12 cellular contexts compared by ENCODE assay signal in genomic region chr10:75611081-75611971, GRCh38.
DNase-seq lines count a peak whose midpoint lies in the region; ATAC-seq and TF ChIP-seq lines count a peak whose summit lies in the region.
"Had no signal": no experiment of that assay in that cellular context is flagged by ENCODE, and none has a peak within 500 bp of the region (broad histone marks: within the 10 kb centered on the region; RNA-seq: fewer than 3 reads in every experiment).

No MANE protein-coding gene starts in this region.

- H3K4me1 ChIP-seq in Peyer's patch: peaks cover 0 to 29% (median 0%) of the 10 kb centered on the region in 4 donors

- DNase-seq in Peyer's patch (peak in 2 of 3 donors; percentile 53 to 66), nephron progenitor cell (no peak), mesenteric fat pad (ENCODE audit: low spot score) (no peak), MG63 (no peak), iPS-NIHi7 (ENCODE audit: extremely low spot score) (no peak)
- DNase-seq in activated T-cell treated with anti-CD3 and anti-CD28 coated beads, Interleukin-2, amount 50 U/mL, for 72 hours: no peak
- DNase-seq: DND-41, NCI-H226, T1000 had no signal

- no peaks in the 10 kb centered on the region for H3K36me3 ChIP-seq in Peyer's patch
- H3K36me3 ChIP-seq in MG63: no peaks in the 10 kb centered on the region

- peak overlapping the region in 2 of 4 donors; percentile 36 to 50 for H3K27ac ChIP-seq in Peyer's patch

- peaks cover 85% of the 10 kb centered on the region for H3K4me1 Mint-ChIP-seq in nephron progenitor cell
- no peaks in the 10 kb centered on the region for H3K4me1 Mint-ChIP-seq in activated T-cell treated with anti-CD3 and anti-CD28 coated beads, Interleukin-2, amount 50 U/mL, for 72 hours (ENCODE audit: low read depth)

- H3K36me3 Mint-ChIP-seq in nephron progenitor cell (ENCODE audit: low read depth): no peaks in the 10 kb centered on the region
- H3K36me3 Mint-ChIP-seq in activated T-cell treated with anti-CD3 and anti-CD28 coated beads, Interleukin-2, amount 50 U/mL, for 72 hours (ENCODE audit: insufficient read depth in 2 of 2): no peaks in the 10 kb centered on the region

- ATAC-seq in GM18868 (IDR thresholded peaks at IDR 0.05; ENCODE audit: unreplicated experiment): peak; percentile 33
- peak; percentile 30 for ATAC-seq in HG02852 (IDR thresholded peaks at IDR 0.05; ENCODE audit: unreplicated experiment)
- no peak for ATAC-seq in activated T-cell treated with anti-CD3 and anti-CD28 coated beads, Interleukin-2, amount 50 U/mL, for 72 hours (replicated peaks in 1 of 2)
- ATAC-seq: esophagus mucosa had no signal

- H3K27me3 Mint-ChIP-seq in nephron progenitor cell (ENCODE audit: low read depth, poor library complexity): no peaks in the 10 kb centered on the region
- peaks cover 19% of the 10 kb centered on the region for H3K27me3 Mint-ChIP-seq in activated T-cell treated with anti-CD3 and anti-CD28 coated beads, Interleukin-2, amount 50 U/mL, for 72 hours (ENCODE audit: low read depth)

- no peak for TF ChIP-seq POLR2A in Peyer's patch (IDR thresholded peaks at IDR 0.05)

- no peak overlapping the region for H3K4me3 Mint-ChIP-seq in nephron progenitor cell
- no peak overlapping the region for H3K4me3 Mint-ChIP-seq in activated T-cell treated with anti-CD3 and anti-CD28 coated beads, Interleukin-2, amount 50 U/mL, for 72 hours

- H3K4me3 ChIP-seq in Peyer's patch (peak overlapping the region in 1 of 4 donors; percentile 13), MG63 (no peak overlapping the region)

- H3K9me3 Mint-ChIP-seq in nephron progenitor cell: no peaks in the 10 kb centered on the region
- H3K9me3 Mint-ChIP-seq in activated T-cell treated with anti-CD3 and anti-CD28 coated beads, Interleukin-2, amount 50 U/mL, for 72 hours: no peaks in the 10 kb centered on the region

- TF ChIP-seq CTCF in Peyer's patch (IDR thresholded peaks at IDR 0.05) (no peak), nephron progenitor cell (IDR thresholded peaks at IDR 0.05) (no peak)

- no peaks in the 10 kb centered on the region for H3K9me3 ChIP-seq in Peyer's patch
- no peaks in the 10 kb centered on the region for H3K9me3 ChIP-seq in MG63

- H3K27me3 ChIP-seq in Peyer's patch (no peaks in the 10 kb centered on the region), MG63 (no peaks in the 10 kb centered on the region)

- peak overlapping the region; percentile 97 for H3K27ac Mint-ChIP-seq in nephron progenitor cell
- no peak overlapping the region for H3K27ac Mint-ChIP-seq in activated T-cell treated with anti-CD3 and anti-CD28 coated beads, Interleukin-2, amount 50 U/mL, for 72 hours

Comparison
In these comparisons a context has a peak if more than half of its experiments do, and no peak if none do; other contexts are left out.
1. ATAC-seq: peak in GM18868 (single experiment) and HG02852 (single experiment); none in activated T-cell treated with anti-CD3 and anti-CD28 coated beads, Interleukin-2, amount 50 U/mL, for 72 hours (0 of 2).
2. DNase-seq: peak in Peyer's patch (2 of 3); none in nephron progenitor cell (single experiment), mesenteric fat pad (single experiment), activated T-cell treated with anti-CD3 and anti-CD28 coated beads, Interleukin-2, amount 50 U/mL, for 72 hours (0 of 2), MG63 (single experiment) and iPS-NIHi7 (single experiment).